ENCODE assay signal across 8 cellular contexts in genomic region chr7:73703985-73704639, GRCh38. TPM values are rescaled to one million over a fixed set of nuclear protein-coding genes. Genes with fewer than 3 reads are reported as not detected.
DNase-seq lines count a peak whose midpoint lies in the region; ATAC-seq and TF ChIP-seq lines count a peak whose summit lies in the region.

No MANE protein-coding gene starts in this region.

- H3K4me1 ChIP-seq in HUES64 (ENCODE audit: insufficient read depth, low read length) (peaks cover 7% of the 10 kb centered on the region), heart left ventricle (peaks cover 0 to 6% (median 0%) of the 10 kb centered on the region in 12 donors)

- peaks cover 6% of the 10 kb centered on the region for H3K36me3 Mint-ChIP-seq in activated CD8-positive, alpha-beta T cell treated with anti-CD3 and anti-CD28 coated beads for 36 hours (ENCODE audit: low read depth)
- peaks cover 3 to 10% (median 5%) of the 10 kb centered on the region in 3 donors for H3K36me3 Mint-ChIP-seq in immature natural killer cell

- H3K9me3 ChIP-seq in HUES64 (ENCODE audit: insufficient read depth, low read depth, low read length) (no peaks in the 10 kb centered on the region), heart left ventricle (no peaks in the 10 kb centered on the region)

- no peaks in the 10 kb centered on the region for H3K27me3 Mint-ChIP-seq in activated CD8-positive, alpha-beta T cell treated with anti-CD3 and anti-CD28 coated beads for 36 hours
- peaks cover 0 to 4% (median 0%) of the 10 kb centered on the region in 3 donors for H3K27me3 Mint-ChIP-seq in immature natural killer cell (ENCODE audit: low read depth in 3 of 3)

- H3K27me3 ChIP-seq in HUES64 (ENCODE audit: insufficient read depth, low read length) (no peaks in the 10 kb centered on the region), heart left ventricle (no peaks in the 10 kb centered on the region)

- H3K9me3 Mint-ChIP-seq in activated CD8-positive, alpha-beta T cell treated with anti-CD3 and anti-CD28 coated beads for 36 hours, result no peaks in the 10 kb centered on the region
- no peaks in the 10 kb centered on the region for H3K9me3 Mint-ChIP-seq in immature natural killer cell

- 33% methylated on average over 30 of the region's 32 CpGs for WGBS in HUES64
- 38 to 60% (median 48%) methylated on average over 19 to 32 of the region's 32 CpGs for WGBS in heart left ventricle, 4 donors

- CTCF ChIA-PET in activated CD8-positive, alpha-beta T cell treated with anti-CD3 and anti-CD28 coated beads for 36 hours (lab: Charles Lee), result interaction anchor here (0.6 to 1.9 kb wide), 2 partner anchors 97 kb away, joined by 3 to 5 read pairs; no protein-coding TSS in a partner anchor

- H3K4me1 Mint-ChIP-seq in activated CD8-positive, alpha-beta T cell treated with anti-CD3 and anti-CD28 coated beads for 36 hours (ENCODE audit: low read depth), result peaks cover 16% of the 10 kb centered on the region
- H3K4me1 Mint-ChIP-seq in immature natural killer cell, result no peaks in the 10 kb centered on the region

- H3K27ac Mint-ChIP-seq in activated CD8-positive, alpha-beta T cell treated with anti-CD3 and anti-CD28 coated beads for 36 hours, result no peak overlapping the region
- H3K27ac Mint-ChIP-seq in immature natural killer cell, result no peak overlapping the region

- POLR2A ChIA-PET in activated CD8-positive, alpha-beta T cell treated with anti-CD3 and anti-CD28 coated beads for 36 hours (lab: Charles Lee), result no interaction called here

- H3K4me3 ChIP-seq in HUES64 (ENCODE audit: low read length) (peak overlapping the region; percentile 36; the same call in 1 of the 2 replicates), heart left ventricle (peak overlapping the region in 6 of 12 donors; percentile 7 to 33 (median 20))

- ATAC-seq in activated CD8-positive, alpha-beta T cell treated with anti-CD3 and anti-CD28 coated beads for 36 hours, result peak; percentile 76
- ATAC-seq in heart left ventricle, result peak in 3 of 4 donors; percentile 44 to 72 (median 51)
- ATAC-seq in HG03565 (IDR thresholded peaks at IDR 0.05; ENCODE audit: unreplicated experiment), result no peak

- no peak overlapping the region for H3K4me3 Mint-ChIP-seq in activated CD8-positive, alpha-beta T cell treated with anti-CD3 and anti-CD28 coated beads for 36 hours
- peak overlapping the region in 1 of 5 donors; percentile 33 for H3K4me3 Mint-ChIP-seq in immature natural killer cell

- no peak for TF ChIP-seq CTCF in activated CD8-positive, alpha-beta T cell treated with anti-CD3 and anti-CD28 coated beads for 36 hours (IDR thresholded peaks at IDR 0.05)
- TF ChIP-seq CTCF in heart left ventricle (IDR thresholded peaks at IDR 0.05), result no peak

- no peak overlapping the region; the same call in 1 of the 2 replicates for H3K9ac ChIP-seq in HUES64 (ENCODE audit: low read depth, low read length)

- no peak overlapping the region for H3K27ac ChIP-seq in HUES64 (ENCODE audit: low read depth, low read length)
- peak overlapping the region in 1 of 12 donors; percentile 55 for H3K27ac ChIP-seq in heart left ventricle

- DNase-seq in activated CD8-positive, alpha-beta T cell treated with anti-CD3 and anti-CD28 coated beads for 36 hours, result peak; percentile 59
- peak in 2 of 5 donors; percentile 47 to 67 for DNase-seq in heart left ventricle
- peak; percentile 46 for DNase-seq in stimulated activated CD4-positive, alpha-beta T cell treated with anti-CD3 and anti-CD28 coated beads, Interleukin-12 subunit alpha, Interleukin-12 subunit beta, amount 100 ng/mL, for 4 hours
- no peak for DNase-seq in immature natural killer cell
- DNase-seq in superior temporal gyrus (ENCODE audit: extremely low spot score), result no peak
- DNase-seq in glomerular visceral epithelial cell (ENCODE audit: extremely low spot score), result no peak

- TF ChIP-seq POLR2A in heart left ventricle (IDR thresholded peaks at IDR 0.05), result no peak

- peaks cover 16% of the 10 kb centered on the region for H3K36me3 ChIP-seq in HUES64 (ENCODE audit: insufficient read depth, low read length)
- H3K36me3 ChIP-seq in heart left ventricle, result peaks cover 0 to 15% (median 5%) of the 10 kb centered on the region in 9 donors

- intact Hi-C loops in activated CD8-positive, alpha-beta T cell treated with anti-CD3 and anti-CD28 coated beads for 36 hours (cut with micrococcal nuclease), result no loop called here
- intact Hi-C loops in heart left ventricle (cut with DNase I), result no loop called here

RNA-seq across cellular contexts. Expression of gene STX1A, which starts 15.4 kb away (rescaled TPM):
- 4.5 TPM for polyA plus RNA-seq in HUES64 (2013, experiment 1 of 2)
- polyA plus RNA-seq in HUES64 (2013, experiment 2 of 2), result 6.1 TPM
- 10 to 100 TPM; 11.4 to 11.5 TPM for total RNA-seq in activated CD8-positive, alpha-beta T cell treated with anti-CD3 and anti-CD28 coated beads for 36 hours
- 1 to 10 TPM; 1.1 to 3.6 (median 1.6) TPM for total RNA-seq in heart left ventricle
- polyA plus RNA-seq in heart left ventricle (1 to 10 TPM; 1.8 to 2.4 TPM), immature natural killer cell (1 to 10 TPM; 2.1 to 5.3 (median 4.0) TPM)

RNA-seq across cellular contexts. Expression of gene BUD23, which starts 20.7 kb away (rescaled TPM):
- polyA plus RNA-seq in HUES64 (2013, experiment 1 of 2), result 64.4 TPM
- 58.6 TPM for polyA plus RNA-seq in HUES64 (2013, experiment 2 of 2)
- 100 to 1,000 TPM; 108 TPM for total RNA-seq in activated CD8-positive, alpha-beta T cell treated with anti-CD3 and anti-CD28 coated beads for 36 hours
- 10 to 100 TPM; 57.4 to 94.1 (median 68.6) TPM for total RNA-seq in heart left ventricle
- polyA plus RNA-seq in heart left ventricle (100 to 1,000 TPM; 106 to 150 TPM), immature natural killer cell (100 to 1,000 TPM; 121 to 208 (median 122) TPM)

RNA-seq across cellular contexts. Expression of gene DNAJC30, which starts 20.9 kb away (rescaled TPM):
- 5.5 TPM for polyA plus RNA-seq in HUES64 (2013, experiment 1 of 2)
- 4.4 TPM for polyA plus RNA-seq in HUES64 (2013, experiment 2 of 2)
- total RNA-seq in activated CD8-positive, alpha-beta T cell treated with anti-CD3 and anti-CD28 coated beads for 36 hours, result 1 to 10 TPM; 6.7 to 7.0 TPM
- 10 to 100 TPM in 6 of 9 donors, 1 to 10 TPM in 3; 6.8 to 21.1 (median 15.6) TPM for total RNA-seq in heart left ventricle
- 10 to 100 TPM in 1 of 2 donors, 1 to 10 TPM in 1; 7.2 to 14.0 TPM for polyA plus RNA-seq in heart left ventricle
- 1 to 10 TPM; 3.3 to 8.8 (median 7.3) TPM for polyA plus RNA-seq in immature natural killer cell

RNA-seq across cellular contexts. Expression of gene ABHD11, which starts 34.5 kb away (rescaled TPM):
- polyA plus RNA-seq in HUES64 (2013, experiment 1 of 2), result 13.1 TPM
- 10.2 TPM for polyA plus RNA-seq in HUES64 (2013, experiment 2 of 2)
- total RNA-seq in activated CD8-positive, alpha-beta T cell treated with anti-CD3 and anti-CD28 coated beads for 36 hours, result 10 to 100 TPM; 19.0 to 21.5 TPM
- total RNA-seq in heart left ventricle, result 10 to 100 TPM; 17.9 to 36.9 (median 25.0) TPM
- polyA plus RNA-seq in heart left ventricle (10 to 100 TPM; 21.0 to 27.7 TPM), immature natural killer cell (10 to 100 TPM; 12.7 to 19.4 (median 16.5) TPM)

RNA-seq across cellular contexts. Expression of gene VPS37D, which starts 36.5 kb away (rescaled TPM):
- 2.5 TPM for polyA plus RNA-seq in HUES64 (2013, experiment 1 of 2)
- 3.6 TPM for polyA plus RNA-seq in HUES64 (2013, experiment 2 of 2)
- total RNA-seq in activated CD8-positive, alpha-beta T cell treated with anti-CD3 and anti-CD28 coated beads for 36 hours, result 1 to 10 TPM in 1 of 2 experiments, under 1 TPM in 1; 0.87 to 1.1 TPM
- 1 to 10 TPM; 1.9 to 2.9 (median 2.7) TPM for total RNA-seq in heart left ventricle
- 1 to 10 TPM; 1.1 to 2.2 TPM for polyA plus RNA-seq in heart left ventricle
- under 1 TPM in 1 of 3 donors, not detected in 2; 0.39 TPM for polyA plus RNA-seq in immature natural killer cell

Comparison
In these comparisons a context has a peak if more than half of its experiments do, and no peak if none do; other contexts are left out.
1. DNase-seq: peak in activated CD8-positive, alpha-beta T cell treated with anti-CD3 and anti-CD28 coated beads for 36 hours (single experiment) and stimulated activated CD4-positive, alpha-beta T cell treated with anti-CD3 and anti-CD28 coated beads, Interleukin-12 subunit alpha, Interleukin-12 subunit beta, amount 100 ng/mL, for 4 hours (single experiment); none in immature natural killer cell (0 of 3), superior temporal gyrus (single experiment) and glomerular visceral epithelial cell (single experiment).